Comparison of ENCODE assay signal across 28 cellular contexts in genomic region chr12:5718680-5719079, GRCh38.
DNase-seq lines count a peak whose midpoint lies in the region; ATAC-seq and TF ChIP-seq lines count a peak whose summit lies in the region.
"Had no signal": no experiment of that assay in that cellular context is flagged by ENCODE, and none has a peak within 500 bp of the region (broad histone marks: within the 10 kb centered on the region; RNA-seq: fewer than 3 reads in every experiment).

No MANE protein-coding gene starts in this region.

- intact Hi-C loops in adrenal gland (cut with DNase I) (no loop called here), left ventricle myocardium inferior (cut with micrococcal nuclease) (no loop called here), posterior vena cava (cut with DNase I) (no loop called here), tibial artery (cut with DNase I; ENCODE audit: low total_unique reads) (no loop called here)

- TF ChIP-seq CTCF in adrenal gland (IDR thresholded peaks at IDR 0.05) (no peak), left ventricle myocardium inferior (IDR thresholded peaks at IDR 0.05; ENCODE audit: borderline replicate concordance) (no peak), tibial artery (IDR thresholded peaks at IDR 0.05) (no peak)

- peak; percentile 68 for DNase-seq in Jurkat, Clone E6-1 (ENCODE audit: low read depth, low spot score)
- peak in 4 of 7 donors; percentile 7 to 44 (median 14) for DNase-seq in adrenal gland
- peak; percentile 64 for DNase-seq in left ventricle myocardium inferior
- peak; percentile 84 for DNase-seq in posterior vena cava (ENCODE audit: low spot score)
- no peak for DNase-seq in tibial artery
- no peak for DNase-seq in inferior parietal cortex (ENCODE audit: extremely low spot score)
- DNase-seq: activated CD4-positive, alpha-beta memory T cell treated with anti-CD3 and anti-CD28 coated beads for 36 hours; activated CD4-positive, CD25-positive, alpha-beta regulatory T cell treated with anti-CD3 and anti-CD28 coated beads, Interleukin-2, amount 50 U/mL, for 72 hours; activated naive CD4-positive, alpha-beta T cell; cerebellar nuclear complex; GDM1; immature natural killer cell; left lung; naive B cell; NCI-H1092 treated with DMSO at 0.1 percent for 48 hours; NCI-H187; NCI-H524 treated with DMSO at 0.1 percent for 48 hours; NK-92 treated with Interleukin-12 subunit alpha and Interleukin-12 subunit beta, amount 100 ng/mL, for 24 hours; sigmoid colon; SK-N-SH; stimulated activated CD4-positive, alpha-beta T cell treated with anti-CD3 and anti-CD28 coated beads, Interleukin-12 subunit alpha, Interleukin-12 subunit beta, amount 100 ng/mL, for 4 hours; stimulated activated CD4-positive, alpha-beta T cell treated with anti-CD3 and anti-CD28 coated beads, Interleukin-2, amount 100 ng/mL, for 48 hours had no signal

- H3K4me3 ChIP-seq in Jurkat, Clone E6-1 (ENCODE audit: low read length), result no peak overlapping the region
- no peak overlapping the region for H3K4me3 ChIP-seq in adrenal gland
- H3K4me3 ChIP-seq in left ventricle myocardium inferior, result no peak overlapping the region
- no peak overlapping the region for H3K4me3 ChIP-seq in tibial artery
- H3K4me3 ChIP-seq: BLaER1 treated with 17β-estradiol and CSF1 and Interleukin-3, amounts not matched to agents 10 nM and 100 nM; gastroesophageal sphincter; HAP-1; left lung; prostate gland; sigmoid colon; thyroid gland had no signal

- no peaks in the 10 kb centered on the region for H3K9me3 ChIP-seq in adrenal gland (replicated peaks in 1 of 3)
- no peaks in the 10 kb centered on the region for H3K9me3 ChIP-seq in left ventricle myocardium inferior (replicated peaks)
- no peaks in the 10 kb centered on the region for H3K9me3 ChIP-seq in tibial artery
- H3K9me3 ChIP-seq: BLaER1 treated with 17β-estradiol and CSF1 and Interleukin-3, amounts not matched to agents 10 nM and 100 nM; gastroesophageal sphincter; HAP-1; left lung; prostate gland; sigmoid colon; SK-N-SH; thyroid gland had no signal

- H3K27me3 ChIP-seq in adrenal gland, result peaks cover 3% of the 10 kb centered on the region
- peaks cover 32% of the 10 kb centered on the region for H3K27me3 ChIP-seq in left ventricle myocardium inferior (ENCODE audit: low read depth)
- no peaks in the 10 kb centered on the region for H3K27me3 ChIP-seq in tibial artery
- H3K27me3 ChIP-seq: BLaER1 treated with 17β-estradiol and CSF1 and Interleukin-3, amounts not matched to agents 10 nM and 100 nM; gastroesophageal sphincter; sigmoid colon; thyroid gland had no signal

- 52 to 81% (median 58%) methylated on average over 6 of the region's 6 CpGs for WGBS in adrenal gland, 4 donors

- no peak for ATAC-seq in HG02798 (IDR thresholded peaks at IDR 0.05; ENCODE audit: poor library complexity, unreplicated experiment)
- ATAC-seq: gastroesophageal sphincter, left lung had no signal

- no peak for TF ChIP-seq POLR2A in adrenal gland (IDR thresholded peaks at IDR 0.05)

- H3K27ac ChIP-seq in adrenal gland, result no peak overlapping the region
- no peak overlapping the region for H3K27ac ChIP-seq in left ventricle myocardium inferior (replicated peaks)
- no peak overlapping the region for H3K27ac ChIP-seq in tibial artery
- H3K27ac ChIP-seq: BLaER1 treated with 17β-estradiol and CSF1 and Interleukin-3, amounts not matched to agents 10 nM and 100 nM; gastroesophageal sphincter; left lung; prostate gland; sigmoid colon; thyroid gland had no signal

- H3K4me1 ChIP-seq in adrenal gland (replicated peaks in 1 of 2) (no peaks in the 10 kb centered on the region), left ventricle myocardium inferior (peaks cover 10% of the 10 kb centered on the region), tibial artery (peaks cover 0 to 23% (median 6%) of the 10 kb centered on the region in 4 donors)
- H3K4me1 ChIP-seq: BLaER1 treated with 17β-estradiol and CSF1 and Interleukin-3, amounts not matched to agents 10 nM and 100 nM; HAP-1; left lung; prostate gland; thyroid gland had no signal

- H3K36me3 ChIP-seq in adrenal gland (replicated peaks in 1 of 2) (no peaks in the 10 kb centered on the region), left ventricle myocardium inferior (no peaks in the 10 kb centered on the region), tibial artery (no peaks in the 10 kb centered on the region)
- H3K36me3 ChIP-seq: BLaER1 treated with 17β-estradiol and CSF1 and Interleukin-3, amounts not matched to agents 10 nM and 100 nM; gastroesophageal sphincter; HAP-1; left lung; prostate gland; sigmoid colon; thyroid gland had no signal

Comparison
In these comparisons a context has a peak if more than half of its experiments do, and no peak if none do; other contexts are left out.
1. DNase-seq: peak in Jurkat, Clone E6-1 (single experiment), adrenal gland (4 of 7), left ventricle myocardium inferior (single experiment) and posterior vena cava (single experiment); none in tibial artery (0 of 2) and inferior parietal cortex (single experiment).